10 cellular contexts compared by ENCODE assay signal in the genomic region with DNA sequence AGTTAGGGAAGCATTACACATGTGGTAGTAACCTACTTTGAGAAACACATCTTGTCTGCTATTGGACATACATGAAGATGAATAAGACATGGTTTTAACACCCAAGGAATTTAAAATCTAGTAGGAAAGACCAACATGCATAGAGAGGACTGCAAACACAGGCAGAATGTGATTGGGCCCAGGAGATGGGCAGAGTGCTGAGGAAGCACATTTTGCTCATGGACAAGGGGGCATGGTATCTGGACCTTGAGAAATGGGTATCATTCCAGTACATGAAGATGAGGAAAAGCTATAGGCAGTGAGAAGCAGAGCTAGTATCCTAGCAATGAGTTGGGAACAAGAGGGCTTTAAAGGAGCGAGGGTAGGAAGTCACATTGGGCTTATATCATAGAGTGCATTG.
"Had no signal": no experiment of that assay in that cellular context is flagged by ENCODE, and none has a peak within 500 bp of the region (broad histone marks: within the 10 kb centered on the region; RNA-seq: fewer than 3 reads in every experiment).

No MANE protein-coding gene starts in this region.

- H3K4me3 ChIP-seq: GM23248, HAP-1 had no signal

- ATAC-seq: HCT116 had no signal

- H3K27ac ChIP-seq: GM23248, HL-60, KMS-11 had no signal

- H3K36me3 ChIP-seq: HAP-1 had no signal

- H3K9ac ChIP-seq: GM23248, KMS-11 had no signal

- H3K9me3 ChIP-seq: HAP-1 had no signal

- DNase-seq: GM23248, GOT3, H7, HFFc6, IMR-90, KBM-7 had no signal

- H2AFZ ChIP-seq: GM23248 had no signal

- H3K4me2 ChIP-seq: KMS-11 had no signal
